In genomic region chr1:36572142-36572715, GRCh38 we compare ENCODE assay signal across 23 cellular contexts.
"Had no signal": no experiment of that assay in that cellular context is flagged by ENCODE, and none has a peak within 500 bp of the region (broad histone marks: within the 10 kb centered on the region; RNA-seq: fewer than 3 reads in every experiment).

No MANE protein-coding gene starts in this region.

- H3K36me3 ChIP-seq: brain microvascular endothelial cell, gastrocnemius medialis, heart right ventricle, pancreas, sigmoid colon, thoracic aorta, upper lobe of left lung had no signal

- H3K9me3 Mint-ChIP-seq: activated CD4-positive, alpha-beta T cell treated with anti-CD3 and anti-CD28 coated beads, Interleukin-2, amount 10 ng/mL, durations not matched to agents 7 days and 5 days; activated naive CD8-positive, alpha-beta T cell treated with anti-CD3 and anti-CD28 coated beads, Interleukin-2, amount 50 U/mL, for 24 hours; activated T-cell treated with anti-CD3 and anti-CD28 coated beads, Interleukin-2, amount 50 U/mL, for 24 hours; activated T-helper 2 cell treated with anti-CD3 and anti-CD28 coated beads, Interferon-gamma antibody, Interleukin-2, Interleukin-4, amounts not matched to agents 10 μg/mL and 5 μg/mL and 100 μg/mL, durations not matched to agents 14 hours and 24 hours and 36 hours; naive B cell; stimulated activated naive B cell treated with anti-CD40 and anti-IgM and Interleukin-4, amounts not matched to agents 10 μg/mL and 1 μg/mL and 100 μg/mL, for 72 hours had no signal

- H3K27ac ChIP-seq: brain microvascular endothelial cell, gastrocnemius medialis, heart right ventricle, pancreas, sigmoid colon, thoracic aorta, upper lobe of left lung had no signal

- H3K4me3 ChIP-seq: gastrocnemius medialis, heart right ventricle, mucosa of descending colon, pancreas, sigmoid colon, thoracic aorta, upper lobe of left lung had no signal

- DNase-seq: activated CD4-positive, alpha-beta T cell treated with anti-CD3 and anti-CD28 coated beads, Interleukin-2, amount 10 ng/mL, durations not matched to agents 7 days and 5 days; activated CD8-positive, alpha-beta T cell treated with anti-CD3 and anti-CD28 coated beads, Interleukin-2, amount 10 ng/mL, durations not matched to agents 7 days and 5 days; activated naive CD4-positive, alpha-beta T cell treated with Interleukin-2 at 50 U/mL for 16 hours; activated naive CD8-positive, alpha-beta T cell treated with anti-CD3 and anti-CD28 coated beads, Interleukin-2, amount 50 U/mL, for 24 hours; activated T-cell treated with anti-CD3 and anti-CD28 coated beads, Interleukin-2, amount 50 U/mL, for 24 hours; anterior cingulate cortex; brain microvascular endothelial cell; cerebellar nuclear complex; effector CD4-positive, alpha-beta T cell; gastrocnemius medialis; heart right ventricle; mesenchymal stem cell; mucosa of descending colon; naive B cell; sigmoid colon; stimulated activated naive B cell treated with anti-CD40 and anti-IgM and Interleukin-4, amounts not matched to agents 10 μg/mL and 1 μg/mL and 100 μg/mL, for 72 hours; T-helper 1 cell; T1000; upper lobe of left lung had no signal

- ATAC-seq: activated CD8-positive, alpha-beta T cell treated with anti-CD3 and anti-CD28 coated beads, Interleukin-2, amount 10 ng/mL, durations not matched to agents 7 days and 5 days; activated naive CD8-positive, alpha-beta T cell treated with anti-CD3 and anti-CD28 coated beads, Interleukin-2, amount 50 U/mL, for 24 hours; esophagus mucosa; gastrocnemius medialis; heart right ventricle; mucosa of descending colon; pancreas; stimulated activated naive B cell treated with anti-CD40 and anti-IgM and Interleukin-4, amounts not matched to agents 10 μg/mL and 1 μg/mL and 100 μg/mL, for 72 hours had no signal

- H3K36me3 Mint-ChIP-seq: naive B cell; stimulated activated naive B cell treated with anti-CD40 and anti-IgM and Interleukin-4, amounts not matched to agents 10 μg/mL and 1 μg/mL and 100 μg/mL, for 72 hours had no signal

- H3K27me3 ChIP-seq: brain microvascular endothelial cell, pancreas had no signal

- H3K27ac Mint-ChIP-seq: activated CD4-positive, alpha-beta T cell treated with anti-CD3 and anti-CD28 coated beads, Interleukin-2, amount 10 ng/mL, durations not matched to agents 7 days and 5 days; activated CD8-positive, alpha-beta T cell treated with anti-CD3 and anti-CD28 coated beads, Interleukin-2, amount 10 ng/mL, durations not matched to agents 7 days and 5 days; activated naive CD8-positive, alpha-beta T cell treated with anti-CD3 and anti-CD28 coated beads, Interleukin-2, amount 50 U/mL, for 24 hours; activated T-cell treated with anti-CD3 and anti-CD28 coated beads, Interleukin-2, amount 50 U/mL, for 24 hours; activated T-helper 2 cell treated with anti-CD3 and anti-CD28 coated beads, Interferon-gamma antibody, Interleukin-2, Interleukin-4, amounts not matched to agents 10 μg/mL and 5 μg/mL and 100 μg/mL, durations not matched to agents 14 hours and 24 hours and 36 hours; stimulated activated naive B cell treated with anti-CD40 and anti-IgM and Interleukin-4, amounts not matched to agents 10 μg/mL and 1 μg/mL and 100 μg/mL, for 72 hours had no signal

- H3K4me1 Mint-ChIP-seq: activated CD4-positive, alpha-beta T cell treated with anti-CD3 and anti-CD28 coated beads, Interleukin-2, amount 10 ng/mL, durations not matched to agents 7 days and 5 days; activated naive CD8-positive, alpha-beta T cell treated with anti-CD3 and anti-CD28 coated beads, Interleukin-2, amount 50 U/mL, for 24 hours had no signal

- H3K4me3 Mint-ChIP-seq: activated CD4-positive, alpha-beta T cell treated with anti-CD3 and anti-CD28 coated beads, Interleukin-2, amount 10 ng/mL, durations not matched to agents 7 days and 5 days; activated CD8-positive, alpha-beta T cell treated with anti-CD3 and anti-CD28 coated beads, Interleukin-2, amount 10 ng/mL, durations not matched to agents 7 days and 5 days; activated naive CD8-positive, alpha-beta T cell treated with anti-CD3 and anti-CD28 coated beads, Interleukin-2, amount 50 U/mL, for 24 hours; activated T-cell treated with anti-CD3 and anti-CD28 coated beads, Interleukin-2, amount 50 U/mL, for 24 hours; naive B cell; stimulated activated naive B cell treated with anti-CD40 and anti-IgM and Interleukin-4, amounts not matched to agents 10 μg/mL and 1 μg/mL and 100 μg/mL, for 72 hours had no signal

- H3K9me3 ChIP-seq: gastrocnemius medialis, heart right ventricle, mucosa of descending colon, pancreas, sigmoid colon, thoracic aorta, upper lobe of left lung had no signal
